ENCODE assay signal across 8 cellular contexts in the genomic region with DNA sequence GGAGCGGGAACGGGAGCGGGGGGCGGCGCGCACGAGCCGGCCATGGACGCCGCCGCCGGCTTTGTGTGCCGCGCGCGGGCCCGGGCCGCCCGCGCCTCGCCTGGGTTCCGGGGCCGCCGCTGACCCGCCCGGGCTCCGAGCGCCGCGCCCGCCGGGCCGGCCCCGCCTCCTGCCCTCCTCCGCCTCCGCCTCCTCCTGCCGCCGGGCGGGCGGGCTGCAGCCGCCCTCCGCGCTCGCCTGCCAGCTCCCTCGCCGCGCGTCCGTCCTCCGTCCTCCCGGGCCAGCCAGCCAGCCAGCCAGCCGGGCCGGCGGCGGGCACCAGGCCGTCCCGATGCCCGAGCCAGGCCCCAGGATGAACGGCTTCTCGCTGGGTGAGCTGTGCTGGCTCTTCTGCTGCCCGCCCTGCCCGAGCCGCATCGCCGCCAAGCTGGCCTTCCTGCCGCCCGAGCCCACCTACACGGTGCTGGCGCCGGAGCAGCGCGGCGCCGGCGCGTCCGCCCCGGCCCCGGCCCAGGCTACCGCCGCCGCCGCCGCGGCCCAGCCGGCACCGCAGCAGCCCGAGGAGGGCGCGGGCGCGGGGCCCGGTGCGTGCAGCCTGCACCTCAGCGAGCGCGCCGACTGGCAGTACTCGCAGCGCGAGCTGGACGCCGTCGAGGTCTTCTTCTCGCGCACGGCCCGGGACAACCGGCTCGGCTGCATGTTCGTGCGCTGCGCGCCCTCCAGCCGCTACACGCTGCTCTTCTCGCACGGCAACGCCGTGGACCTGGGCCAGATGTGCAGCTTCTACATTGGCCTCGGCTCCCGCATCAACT. TPM values are rescaled to one million over a fixed set of nuclear protein-coding genes. Genes with fewer than 3 reads are reported as not detected.
DNase-seq lines count a peak whose midpoint lies in the region; ATAC-seq and TF ChIP-seq lines count a peak whose summit lies in the region.

A gene (plus strand): TSS at position 212 of the 812 bp plus-strand sequence. CDS start 120 bp downstream, at position 332.

- H3K27ac ChIP-seq in ACC112 (ENCODE audit: low read depth, low read length) (peak within 1 kb of the TSS; percentile 19; the same call in 1 of the 2 replicates), fibroblast of lung (ENCODE audit: insufficient read depth, low read length) (peak within 1 kb of the TSS; percentile 45), thoracic aorta (peak within 1 kb of the TSS; percentile 79 to 87)

- peak within 1 kb of the TSS; percentile 98 for H2AFZ ChIP-seq in ACC112 (ENCODE audit: low read length, unreplicated experiment)
- peak within 1 kb of the TSS; percentile 37 for H2AFZ ChIP-seq in fibroblast of lung (ENCODE audit: low read length)

- H3K27me3 ChIP-seq in ACC112 (ENCODE audit: insufficient read depth, low read length) (no peaks in the 10 kb centered on the region), fibroblast of lung (ENCODE audit: control insufficient read depth, insufficient read depth, low read length) (no peaks in the 10 kb centered on the region), thoracic aorta (replicated peaks; ENCODE audit: insufficient read depth) (no peaks in the 10 kb centered on the region)

- no peaks in the 10 kb centered on the region for H4K20me1 ChIP-seq in fibroblast of lung (ENCODE audit: control insufficient read depth, extremely low read depth, insufficient read depth, low read length)

- no peak for TF ChIP-seq CTCF in fibroblast of lung (conservative IDR thresholded peaks at IDR 0.05 in 1 of 2, IDR thresholded peaks at IDR 0.05 in 1 of 2; ENCODE audit: low read depth in 1 of 2, low read length in 2 of 2)
- no peak for TF ChIP-seq CTCF in thoracic aorta (IDR thresholded peaks at IDR 0.05)

- peak within 1 kb of the TSS; percentile 79 for H3K9ac ChIP-seq in fibroblast of lung (ENCODE audit: insufficient read depth, low read length)

- peak within 1 kb of the TSS; percentile 88 for H3K4me3 ChIP-seq in ACC112 (ENCODE audit: low read depth, low read length)
- peak within 1 kb of the TSS; percentile 64 to 85 (median 74) for H3K4me3 ChIP-seq in fibroblast of lung (replicated peaks in 1 of 4; ENCODE audit: control extremely low read depth in 1 of 4, insufficient read depth in 1 of 4, low read depth in 3 of 4, low read length in 4 of 4)
- peak within 1 kb of the TSS; percentile 95 for H3K4me3 ChIP-seq in thoracic aorta

- H3K4me1 ChIP-seq in ACC112 (ENCODE audit: control insufficient read depth, insufficient read depth, low read length, unreplicated experiment) (peaks cover 9% of the 10 kb centered on the region), fibroblast of lung (ENCODE audit: control insufficient read depth, extremely low read depth, insufficient read depth, low read length) (peaks cover 2% of the 10 kb centered on the region), thoracic aorta (ENCODE audit: control insufficient read depth in 1 of 2, low read depth in 2 of 2) (peaks cover 0 to 27% of the 10 kb centered on the region in 2 donors)

- H3K4me2 ChIP-seq in fibroblast of lung (ENCODE audit: extremely low read depth, insufficient read depth, low read length) = peak within 1 kb of the TSS; percentile 92

- H3K36me3 ChIP-seq in ACC112 (ENCODE audit: insufficient read depth, low read length) = no peaks in the 10 kb centered on the region
- peaks cover 4% of the 10 kb centered on the region for H3K36me3 ChIP-seq in fibroblast of lung (ENCODE audit: control insufficient read depth, insufficient read depth, low read length)
- H3K36me3 ChIP-seq in thoracic aorta = no peaks in the 10 kb centered on the region

- H3K9me3 ChIP-seq in fibroblast of lung (ENCODE audit: control insufficient read depth, insufficient read depth, low read depth, low read length) = no peaks in the 10 kb centered on the region
- no peaks in the 10 kb centered on the region for H3K9me3 ChIP-seq in thoracic aorta

- DNase-seq in NOMO-1 treated with dmso at 0.1 percent for 144 hours (lab: John Stamatoyannopoulos, UW; ENCODE audit: unreplicated experiment) (peak; percentile 21), fibroblast of lung (ENCODE audit: low read depth in 2 of 2) (peak; percentile 45 to 72), myocyte (ENCODE audit: low read depth) (peak; percentile 67), thoracic aorta (ENCODE audit: low spot score) (no peak)
- DNase-seq in activated T-cell treated with anti-CD3 and anti-CD28 coated beads, Interleukin-2, amount 50 U/mL, for 48 hours = peak; percentile 59 to 70

- ATAC-seq in GM18519 (IDR thresholded peaks at IDR 0.05; ENCODE audit: low FRiP score, unreplicated experiment) (peak; percentile 43), HG03064 (IDR thresholded peaks at IDR 0.05; ENCODE audit: low read depth, unreplicated experiment) (peak; percentile 72), thoracic aorta (ENCODE audit: insufficient number of reproducible peaks, low FRiP score, low read depth) (peak; percentile 46)

- H3K79me2 ChIP-seq in ACC112 (ENCODE audit: control insufficient read depth, insufficient read depth, low read length, unreplicated experiment) (peaks cover 39% of the 10 kb centered on the region), fibroblast of lung (ENCODE audit: control insufficient read depth, insufficient read depth, low read length) (peaks cover 45% of the 10 kb centered on the region)

RNA-seq across cellular contexts. Expression of the gene that starts here (rescaled TPM):
- total RNA-seq in fibroblast of lung (9.8 and 14.0 TPM in 2 replicates), myocyte (5.1 and 5.7 TPM in 2 replicates), thoracic aorta (1 to 10 TPM; 1.6 to 3.0 TPM)
- 38.2 and 38.7 TPM in 2 replicates for polyA plus RNA-seq in fibroblast of lung
- 23.5 and 25.7 TPM in 2 replicates for polyA plus RNA-seq in fibroblast of lung (2012)
- 7.6 and 35.5 TPM in 2 replicates for polyA minus RNA-seq in fibroblast of lung (ENCODE audit: low replicate concordance)
- polyA plus RNA-seq in myocyte (2012) = 17.7 TPM

Comparison
In these comparisons a context has a peak if more than half of its experiments do, and no peak if none do; other contexts are left out.
1. H3K27ac ChIP-seq: peak in every context shown above with its lines; median percentile 83 in thoracic aorta; 45 in fibroblast of lung; 19 in ACC112.